Comparison of ENCODE assay signal across 2 cellular contexts in the genomic region with DNA sequence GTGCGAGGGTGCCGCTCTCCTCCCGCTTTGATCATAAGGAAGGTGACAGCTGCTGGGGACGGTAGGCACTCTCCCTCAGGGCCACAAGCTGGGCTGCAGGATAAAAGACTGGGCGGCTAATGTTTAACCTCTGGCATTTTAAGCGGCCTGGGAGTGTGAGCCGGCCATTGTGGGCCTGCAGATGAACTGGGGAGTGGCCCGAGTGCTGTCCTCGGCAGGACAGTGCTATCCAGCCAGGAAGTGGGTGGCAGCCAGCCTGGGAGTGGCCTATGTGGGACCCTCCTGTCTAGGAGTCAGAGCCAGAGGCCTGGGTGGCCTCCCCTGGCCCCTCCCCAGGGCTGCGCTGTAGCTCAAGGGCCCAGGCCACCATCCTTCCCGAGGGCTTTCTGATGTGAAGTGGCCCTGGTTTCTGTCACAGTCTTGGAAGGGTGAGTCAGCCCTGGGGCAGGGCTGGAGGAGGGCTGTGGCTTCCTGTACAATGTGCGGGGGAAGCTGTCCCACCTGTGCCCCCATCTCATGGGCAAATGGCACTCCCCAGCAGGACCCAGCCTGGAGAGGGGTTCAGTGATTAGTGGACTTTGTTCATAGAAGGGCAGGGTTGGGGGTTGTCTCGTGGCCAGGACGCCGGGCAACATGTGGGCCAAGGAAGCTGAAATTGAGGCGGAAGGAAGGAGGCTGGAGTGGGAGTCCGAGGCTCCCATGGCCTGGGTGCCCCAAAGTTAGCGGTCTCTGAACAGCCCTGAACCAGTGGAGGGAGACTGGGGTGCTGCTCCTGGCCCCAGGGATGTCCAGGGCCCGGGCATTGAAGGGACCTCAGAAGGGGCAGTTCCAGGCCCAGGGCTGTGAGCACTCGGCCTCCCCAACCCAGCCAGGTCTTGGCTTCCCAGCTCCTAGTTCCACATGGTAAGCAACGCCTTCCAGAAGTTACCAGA.
TF ChIP-seq lines count a peak whose summit lies in the region.

No MANE protein-coding gene starts in this region.

TF ChIP-seq in GM23338, 12 proteins besides CTCF, POLR2A, EP300 and RAD21 (continued from another document):
- TF ChIP-seq EZH2phosphoT487 (IDR thresholded peaks at IDR 0.05; ENCODE audit: unreplicated experiment): no peak
- TF ChIP-seq POLR2AphosphoS5 (IDR thresholded peaks at IDR 0.05; ENCODE audit: low read depth): no peak
- no peak for TF ChIP-seq EZH2 (IDR thresholded peaks at IDR 0.05; ENCODE audit: low read depth, unreplicated experiment)
- TF ChIP-seq, protein P1, sequence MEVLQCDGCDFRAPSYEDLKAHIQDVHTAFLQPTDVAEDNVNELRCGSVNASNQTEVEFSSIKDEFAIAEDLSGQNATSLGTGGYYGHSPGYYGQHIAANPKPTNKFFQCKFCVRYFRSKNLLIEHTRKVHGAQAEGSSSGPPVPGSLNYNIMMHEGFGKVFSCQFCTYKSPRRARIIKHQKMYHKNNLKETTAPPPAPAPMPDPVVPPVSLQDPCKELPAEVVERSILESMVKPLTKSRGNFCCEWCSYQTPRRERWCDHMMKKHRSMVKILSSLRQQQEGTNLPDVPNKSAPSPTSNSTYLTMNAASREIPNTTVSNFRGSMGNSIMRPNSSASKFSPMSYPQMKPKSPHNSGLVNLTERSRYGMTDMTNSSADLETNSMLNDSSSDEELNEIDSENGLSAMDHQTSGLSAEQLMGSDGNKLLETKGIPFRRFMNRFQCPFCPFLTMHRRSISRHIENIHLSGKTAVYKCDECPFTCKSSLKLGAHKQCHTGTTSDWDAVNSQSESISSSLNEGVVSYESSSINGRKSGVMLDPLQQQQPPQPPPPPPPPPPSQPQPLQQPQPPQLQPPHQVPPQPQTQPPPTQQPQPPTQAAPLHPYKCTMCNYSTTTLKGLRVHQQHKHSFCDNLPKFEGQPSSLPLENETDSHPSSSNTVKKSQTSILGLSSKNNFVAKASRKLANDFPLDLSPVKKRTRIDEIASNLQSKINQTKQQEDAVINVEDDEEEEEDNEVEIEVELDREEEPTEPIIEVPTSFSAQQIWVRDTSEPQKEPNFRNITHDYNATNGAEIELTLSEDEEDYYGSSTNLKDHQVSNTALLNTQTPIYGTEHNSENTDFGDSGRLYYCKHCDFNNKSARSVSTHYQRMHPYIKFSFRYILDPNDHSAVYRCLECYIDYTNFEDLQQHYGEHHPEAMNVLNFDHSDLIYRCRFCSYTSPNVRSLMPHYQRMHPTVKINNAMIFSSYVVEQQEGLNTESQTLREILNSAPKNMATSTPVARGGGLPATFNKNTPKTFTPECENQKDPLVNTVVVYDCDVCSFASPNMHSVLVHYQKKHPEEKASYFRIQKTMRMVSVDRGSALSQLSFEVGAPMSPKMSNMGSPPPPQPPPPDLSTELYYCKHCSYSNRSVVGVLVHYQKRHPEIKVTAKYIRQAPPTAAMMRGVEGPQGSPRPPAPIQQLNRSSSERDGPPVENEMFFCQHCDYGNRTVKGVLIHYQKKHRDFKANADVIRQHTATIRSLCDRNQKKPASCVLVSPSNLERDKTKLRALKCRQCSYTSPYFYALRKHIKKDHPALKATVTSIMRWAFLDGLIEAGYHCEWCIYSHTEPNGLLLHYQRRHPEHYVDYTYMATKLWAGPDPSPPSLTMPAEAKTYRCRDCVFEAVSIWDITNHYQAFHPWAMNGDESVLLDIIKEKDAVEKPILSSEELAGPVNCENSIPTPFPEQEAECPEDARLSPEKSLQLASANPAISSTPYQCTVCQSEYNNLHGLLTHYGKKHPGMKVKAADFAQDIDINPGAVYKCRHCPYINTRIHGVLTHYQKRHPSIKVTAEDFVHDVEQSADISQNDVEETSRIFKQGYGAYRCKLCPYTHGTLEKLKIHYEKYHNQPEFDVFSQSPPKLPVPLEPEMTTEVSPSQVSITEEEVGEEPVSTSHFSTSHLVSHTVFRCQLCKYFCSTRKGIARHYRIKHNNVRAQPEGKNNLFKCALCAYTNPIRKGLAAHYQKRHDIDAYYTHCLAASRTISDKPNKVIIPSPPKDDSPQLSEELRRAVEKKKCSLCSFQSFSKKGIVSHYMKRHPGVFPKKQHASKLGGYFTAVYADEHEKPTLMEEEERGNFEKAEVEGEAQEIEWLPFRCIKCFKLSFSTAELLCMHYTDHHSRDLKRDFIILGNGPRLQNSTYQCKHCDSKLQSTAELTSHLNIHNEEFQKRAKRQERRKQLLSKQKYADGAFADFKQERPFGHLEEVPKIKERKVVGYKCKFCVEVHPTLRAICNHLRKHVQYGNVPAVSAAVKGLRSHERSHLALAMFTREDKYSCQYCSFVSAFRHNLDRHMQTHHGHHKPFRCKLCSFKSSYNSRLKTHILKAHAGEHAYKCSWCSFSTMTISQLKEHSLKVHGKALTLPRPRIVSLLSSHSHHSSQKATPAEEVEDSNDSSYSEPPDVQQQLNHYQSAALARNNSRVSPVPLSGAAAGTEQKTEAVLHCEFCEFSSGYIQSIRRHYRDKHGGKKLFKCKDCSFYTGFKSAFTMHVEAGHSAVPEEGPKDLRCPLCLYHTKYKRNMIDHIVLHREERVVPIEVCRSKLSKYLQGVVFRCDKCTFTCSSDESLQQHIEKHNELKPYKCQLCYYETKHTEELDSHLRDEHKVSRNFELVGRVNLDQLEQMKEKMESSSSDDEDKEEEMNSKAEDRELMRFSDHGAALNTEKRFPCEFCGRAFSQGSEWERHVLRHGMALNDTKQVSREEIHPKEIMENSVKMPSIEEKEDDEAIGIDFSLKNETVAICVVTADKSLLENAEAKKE (CRISPR knock-in tag; IDR thresholded peaks at IDR 0.05): no peak
- TF ChIP-seq JUNB (IDR thresholded peaks at IDR 0.05; ENCODE audit: unreplicated experiment): no peak
- TF ChIP-seq, protein P2, sequence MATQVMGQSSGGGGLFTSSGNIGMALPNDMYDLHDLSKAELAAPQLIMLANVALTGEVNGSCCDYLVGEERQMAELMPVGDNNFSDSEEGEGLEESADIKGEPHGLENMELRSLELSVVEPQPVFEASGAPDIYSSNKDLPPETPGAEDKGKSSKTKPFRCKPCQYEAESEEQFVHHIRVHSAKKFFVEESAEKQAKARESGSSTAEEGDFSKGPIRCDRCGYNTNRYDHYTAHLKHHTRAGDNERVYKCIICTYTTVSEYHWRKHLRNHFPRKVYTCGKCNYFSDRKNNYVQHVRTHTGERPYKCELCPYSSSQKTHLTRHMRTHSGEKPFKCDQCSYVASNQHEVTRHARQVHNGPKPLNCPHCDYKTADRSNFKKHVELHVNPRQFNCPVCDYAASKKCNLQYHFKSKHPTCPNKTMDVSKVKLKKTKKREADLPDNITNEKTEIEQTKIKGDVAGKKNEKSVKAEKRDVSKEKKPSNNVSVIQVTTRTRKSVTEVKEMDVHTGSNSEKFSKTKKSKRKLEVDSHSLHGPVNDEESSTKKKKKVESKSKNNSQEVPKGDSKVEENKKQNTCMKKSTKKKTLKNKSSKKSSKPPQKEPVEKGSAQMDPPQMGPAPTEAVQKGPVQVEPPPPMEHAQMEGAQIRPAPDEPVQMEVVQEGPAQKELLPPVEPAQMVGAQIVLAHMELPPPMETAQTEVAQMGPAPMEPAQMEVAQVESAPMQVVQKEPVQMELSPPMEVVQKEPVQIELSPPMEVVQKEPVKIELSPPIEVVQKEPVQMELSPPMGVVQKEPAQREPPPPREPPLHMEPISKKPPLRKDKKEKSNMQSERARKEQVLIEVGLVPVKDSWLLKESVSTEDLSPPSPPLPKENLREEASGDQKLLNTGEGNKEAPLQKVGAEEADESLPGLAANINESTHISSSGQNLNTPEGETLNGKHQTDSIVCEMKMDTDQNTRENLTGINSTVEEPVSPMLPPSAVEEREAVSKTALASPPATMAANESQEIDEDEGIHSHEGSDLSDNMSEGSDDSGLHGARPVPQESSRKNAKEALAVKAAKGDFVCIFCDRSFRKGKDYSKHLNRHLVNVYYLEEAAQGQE (IDR thresholded peaks at IDR 0.05; ENCODE audit: unreplicated experiment): no peak
- no peak for TF ChIP-seq ZNF114 (CRISPR knock-in tag; IDR thresholded peaks at IDR 0.05)

TF ChIP-seq in liver, 16 proteins besides CTCF, POLR2A, EP300 and RAD21 (continued from another document):
- TF ChIP-seq, protein P2 (IDR thresholded peaks at IDR 0.05): peak; percentile 60
- peak; percentile 30 for TF ChIP-seq YY1 (IDR thresholded peaks at IDR 0.05)
- no peak for TF ChIP-seq FOXA2 (IDR thresholded peaks at IDR 0.05)
TF ChIP-seq in liver: peak in this region for 3.
